Comparison of ENCODE assay signal across 16 cellular contexts in genomic region chr22:29134448-29134847, GRCh38.
"Had no signal": no experiment of that assay in that cellular context is flagged by ENCODE, and none has a peak within 500 bp of the region (broad histone marks: within the 10 kb centered on the region; RNA-seq: fewer than 3 reads in every experiment).

No MANE protein-coding gene starts in this region.

- ATAC-seq: effector memory CD8-positive, alpha-beta T cell; foreskin keratinocyte; gastroesophageal sphincter; heart left ventricle; left lung; left ventricle myocardium superior; lower lobe of right lung; naive thymus-derived CD4-positive, alpha-beta T cell had no signal

- H3K9me3 Mint-ChIP-seq: effector memory CD8-positive, alpha-beta T cell had no signal

- H3K4me1 Mint-ChIP-seq: immature natural killer cell; mesothelial cell of epicardium; naive thymus-derived CD4-positive, alpha-beta T cell had no signal

- H3K27ac Mint-ChIP-seq: effector memory CD8-positive, alpha-beta T cell; immature natural killer cell; mesothelial cell of epicardium; naive thymus-derived CD4-positive, alpha-beta T cell had no signal

- DNase-seq: effector CD8-positive, alpha-beta T cell; effector memory CD8-positive, alpha-beta T cell; foreskin keratinocyte; heart left ventricle; hypothalamus; immature natural killer cell; islet precursor cell; kidney; kidney glomerular epithelial cell; left lung; left ventricle myocardium superior; lower lobe of right lung; mesenchymal stem cell; naive thymus-derived CD4-positive, alpha-beta T cell had no signal

- H3K4me3 Mint-ChIP-seq: effector memory CD8-positive, alpha-beta T cell; immature natural killer cell; mesothelial cell of epicardium; naive thymus-derived CD4-positive, alpha-beta T cell had no signal

- H3K36me3 Mint-ChIP-seq: immature natural killer cell had no signal
